21 cellular contexts compared by ENCODE assay signal in the genomic region with DNA sequence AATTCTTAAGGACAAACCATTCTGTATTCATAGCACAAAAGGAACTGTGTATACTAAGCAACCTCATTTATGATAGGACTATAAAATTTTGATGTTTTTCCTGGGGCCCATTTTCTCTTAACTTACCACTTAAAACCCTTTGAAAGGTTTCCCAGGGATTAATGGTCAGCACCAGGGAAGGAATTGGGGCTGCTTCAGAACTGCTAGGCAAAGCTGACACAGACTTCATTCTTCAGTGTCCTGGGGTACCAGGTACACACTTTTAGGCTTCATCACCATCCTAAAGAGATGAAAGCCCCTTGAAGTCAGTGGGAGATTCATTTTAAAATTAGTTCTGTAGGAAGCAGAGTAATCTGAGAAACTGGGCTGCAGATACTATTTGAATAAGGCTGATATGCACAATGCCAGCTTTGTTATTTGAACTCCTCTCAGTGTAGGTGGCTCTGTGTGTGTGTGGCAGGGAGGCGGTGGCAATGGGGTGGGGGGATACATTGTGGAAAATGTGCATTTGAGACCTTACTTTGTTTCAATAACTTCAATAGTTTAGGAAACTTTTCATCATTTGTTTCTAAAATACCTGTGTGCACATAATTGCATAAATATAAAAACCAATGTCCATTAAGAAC.
"Had no signal": no experiment of that assay in that cellular context is flagged by ENCODE, and none has a peak within 500 bp of the region (broad histone marks: within the 10 kb centered on the region; RNA-seq: fewer than 3 reads in every experiment).

No MANE protein-coding gene starts in this region.

- DNase-seq: activated CD8-positive, alpha-beta memory T cell treated with anti-CD3 and anti-CD28 coated beads, Interleukin-2, amount 10 ng/mL, durations not matched to agents 7 days and 5 days; activated CD8-positive, alpha-beta T cell treated with anti-CD3 and anti-CD28 coated beads for 36 hours; activated gamma-delta T cell treated with Interleukin-2 at 50 U/mL for 16 hours; aorta; effector CD8-positive, alpha-beta T cell; erythroblast; foreskin fibroblast; heart right ventricle; left colon; mesenchymal stem cell; mucosa of descending colon; nephron progenitor cell; retina; sigmoid colon; stimulated activated CD4-positive, alpha-beta T cell treated with anti-CD3 and anti-CD28 coated beads, Interleukin-15, amount 100 ng/mL, for 24 hours; stomach; T1000 had no signal

- H3K27me3 ChIP-seq: heart right ventricle, sigmoid colon, stomach, suprapubic skin, tibial nerve had no signal

- ATAC-seq: activated CD8-positive, alpha-beta memory T cell treated with anti-CD3 and anti-CD28 coated beads, Interleukin-2, amount 10 ng/mL, durations not matched to agents 7 days and 5 days; activated CD8-positive, alpha-beta T cell treated with anti-CD3 and anti-CD28 coated beads for 36 hours; heart right ventricle; left colon; mucosa of descending colon; stimulated activated memory B cell treated with anti-CD40 and anti-IgM and Interleukin-4, amounts not matched to agents 10 μg/mL and 1 μg/mL and 100 μg/mL, for 72 hours had no signal

- H3K36me3 ChIP-seq: heart right ventricle, sigmoid colon, stomach, suprapubic skin, tibial nerve had no signal

- H3K27ac ChIP-seq: heart right ventricle, sigmoid colon, stomach, suprapubic skin, tibial nerve had no signal

- H3K4me3 ChIP-seq: heart right ventricle, mucosa of descending colon, sigmoid colon, smooth muscle cell, stomach, suprapubic skin, tibial nerve had no signal

- H3K4me1 ChIP-seq: sigmoid colon, suprapubic skin had no signal

- H3K9me3 ChIP-seq: heart right ventricle, mucosa of descending colon, sigmoid colon, stomach, suprapubic skin, tibial nerve had no signal
